In the genomic region with DNA sequence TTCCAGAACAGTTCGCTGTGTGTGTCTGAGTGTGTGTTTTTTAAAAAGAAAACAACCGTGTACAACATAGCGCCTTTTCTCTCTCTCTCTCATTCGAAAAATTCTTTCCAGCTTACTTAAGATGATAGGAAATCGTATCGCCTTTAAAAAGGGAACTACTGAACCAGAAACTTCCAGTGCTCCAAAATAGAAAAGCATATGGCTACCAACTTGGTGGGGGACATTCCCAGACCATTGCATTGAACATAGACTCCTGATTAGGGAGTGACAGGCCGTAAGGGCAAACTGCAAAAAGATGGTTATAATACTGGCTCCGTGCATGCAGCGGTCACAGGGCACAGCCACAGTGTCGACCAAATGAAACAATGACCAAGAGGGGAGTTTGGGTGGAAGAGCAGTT, we compare ENCODE assay signal across 31 cellular contexts.
"Had no signal": no experiment of that assay in that cellular context is flagged by ENCODE, and none has a peak within 500 bp of the region (broad histone marks: within the 10 kb centered on the region; RNA-seq: fewer than 3 reads in every experiment).

No MANE protein-coding gene starts in this region.

- H3K79me2 ChIP-seq: hepatocyte had no signal

- H3K4me3 ChIP-seq: colonic mucosa, gastroesophageal sphincter, heart left ventricle, hepatocyte, left lung, mucosa of descending colon, ovary, psoas muscle, sigmoid colon, testis, tibial artery, upper lobe of left lung had no signal

- H3K36me3 ChIP-seq: colonic mucosa, gastroesophageal sphincter, heart left ventricle, left lung, ovary, sigmoid colon, tibial artery, upper lobe of left lung had no signal

- ATAC-seq: esophagus mucosa; foreskin keratinocyte; gastroesophageal sphincter; heart left ventricle; left cardiac atrium; left lung; mucosa of descending colon; natural killer cell treated with Interleukin-12 subunit alpha and Interleukin-12 subunit beta and Interleukin-15 and Interleukin-18, amount 100 ng/mL, for 72 hours; psoas muscle; right cardiac atrium; stimulated activated effector memory CD8-positive, alpha-beta T cell treated with anti-CD3 and anti-CD28 coated beads, Interleukin-12 subunit alpha, Interleukin-12 subunit beta, amount 100 ng/mL, for 72 hours; stimulated activated naive CD8-positive, alpha-beta T cell treated with anti-CD3 and anti-CD28 coated beads, Interleukin-15, Interleukin-2, amounts not matched to agents 100 U/mL and 50 U/mL, for 24 hours had no signal

- H3K27ac Mint-ChIP-seq: dendritic cell treated with granulocyte-macrophage colony-stimulating factor and Interleukin-4, amounts not matched to agents 40 ng/mL and 50 ng/mL, for 4 days; endodermal cell; mesothelial cell of epicardium; naive B cell; natural killer cell treated with Interleukin-12 subunit alpha and Interleukin-12 subunit beta and Interleukin-15 and Interleukin-18, amount 100 ng/mL, for 72 hours; stimulated activated effector memory CD8-positive, alpha-beta T cell treated with anti-CD3 and anti-CD28 coated beads, Interleukin-12 subunit alpha, Interleukin-12 subunit beta, amount 100 ng/mL, for 72 hours had no signal

- H3K4me1 ChIP-seq: colonic mucosa, gastroesophageal sphincter, heart left ventricle, left lung, psoas muscle, sigmoid colon, testis, upper lobe of left lung had no signal

- H3K36me3 Mint-ChIP-seq: mesothelial cell of epicardium; naive B cell; natural killer cell treated with Interleukin-12 subunit alpha and Interleukin-12 subunit beta and Interleukin-15 and Interleukin-18, amount 100 ng/mL, for 72 hours; stimulated activated effector memory CD8-positive, alpha-beta T cell treated with anti-CD3 and anti-CD28 coated beads, Interleukin-12 subunit alpha, Interleukin-12 subunit beta, amount 100 ng/mL, for 72 hours had no signal

- H3K4me3 Mint-ChIP-seq: dendritic cell treated with granulocyte-macrophage colony-stimulating factor and Interleukin-4, amounts not matched to agents 40 ng/mL and 50 ng/mL, for 4 days; endodermal cell; mesothelial cell of epicardium; naive B cell; natural killer cell treated with Interleukin-12 subunit alpha and Interleukin-12 subunit beta and Interleukin-15 and Interleukin-18, amount 100 ng/mL, for 72 hours; stimulated activated effector memory CD8-positive, alpha-beta T cell treated with anti-CD3 and anti-CD28 coated beads, Interleukin-12 subunit alpha, Interleukin-12 subunit beta, amount 100 ng/mL, for 72 hours had no signal

- H3K27ac ChIP-seq: colonic mucosa, epithelial cell of prostate, foreskin keratinocyte, gastroesophageal sphincter, heart left ventricle, hepatocyte, left lung, ovary, psoas muscle, sigmoid colon, testis, tibial artery, upper lobe of left lung had no signal

- H3K4me1 Mint-ChIP-seq: naive B cell; stimulated activated effector memory CD8-positive, alpha-beta T cell treated with anti-CD3 and anti-CD28 coated beads, Interleukin-12 subunit alpha, Interleukin-12 subunit beta, amount 100 ng/mL, for 72 hours had no signal

- DNase-seq: colonic mucosa; effector CD8-positive, alpha-beta T cell; endodermal cell; foreskin keratinocyte; heart left ventricle; left cardiac atrium; left lung; mesenchymal stem cell; mucosa of descending colon; naive B cell; occipital lobe; ovary; posterior cingulate gyrus; psoas muscle; right cardiac atrium; sigmoid colon; stimulated activated CD4-positive, alpha-beta T cell treated with anti-CD3 and anti-CD28 coated beads, Interleukin-2, amount 100 ng/mL, for 24 hours; stimulated activated CD4-positive, alpha-beta T cell treated with anti-CD3 and anti-CD28 coated beads, Interleukin-4, amount 100 ng/mL, for 24 hours; stimulated activated naive CD8-positive, alpha-beta T cell treated with anti-CD3 and anti-CD28 coated beads, Interleukin-15, Interleukin-2, amounts not matched to agents 100 U/mL and 50 U/mL, for 24 hours; substantia nigra; testis; tibial artery; upper lobe of left lung had no signal

- H3K4me2 ChIP-seq: hepatocyte had no signal

- H3K9me3 Mint-ChIP-seq: dendritic cell treated with granulocyte-macrophage colony-stimulating factor and Interleukin-4, amounts not matched to agents 40 ng/mL and 50 ng/mL, for 4 days; endodermal cell; mesothelial cell of epicardium; natural killer cell treated with Interleukin-12 subunit alpha and Interleukin-12 subunit beta and Interleukin-15 and Interleukin-18, amount 100 ng/mL, for 72 hours; stimulated activated effector memory CD8-positive, alpha-beta T cell treated with anti-CD3 and anti-CD28 coated beads, Interleukin-12 subunit alpha, Interleukin-12 subunit beta, amount 100 ng/mL, for 72 hours had no signal

- H3K9me3 ChIP-seq: colonic mucosa, gastroesophageal sphincter, heart left ventricle, left lung, mucosa of descending colon, ovary, psoas muscle, sigmoid colon, testis, tibial artery, upper lobe of left lung had no signal

- H2AFZ ChIP-seq: hepatocyte had no signal

- H3K27me3 ChIP-seq: colonic mucosa, gastroesophageal sphincter, hepatocyte, ovary, sigmoid colon, testis, upper lobe of left lung had no signal
